Comparison of ENCODE assay signal across 10 cellular contexts in the genomic region with DNA sequence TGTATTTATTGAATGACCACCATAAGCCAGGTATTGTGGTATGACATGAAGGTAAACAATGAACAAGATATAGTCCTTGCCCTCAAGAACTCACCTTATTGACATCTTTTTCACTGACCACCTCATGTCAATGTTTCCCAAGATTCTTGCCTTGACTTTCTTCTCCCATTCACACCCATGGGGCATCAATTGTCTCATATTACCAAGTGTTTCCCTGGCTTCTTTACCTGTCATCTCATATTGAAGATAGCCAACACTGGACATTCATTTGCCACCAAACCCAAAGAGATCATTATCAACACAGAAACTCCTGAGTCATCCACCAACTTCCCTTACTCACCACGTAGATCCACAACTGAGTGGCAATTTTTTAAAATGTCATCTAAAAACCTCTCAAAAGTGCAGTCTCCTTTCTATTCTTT. TPM values are rescaled to one million over a fixed set of nuclear protein-coding genes. Genes with fewer than 3 reads are reported as not detected.
DNase-seq lines count a peak whose midpoint lies in the region; ATAC-seq and TF ChIP-seq lines count a peak whose summit lies in the region.
"Had no signal": no experiment of that assay in that cellular context is flagged by ENCODE, and none has a peak within 500 bp of the region (broad histone marks: within the 10 kb centered on the region; RNA-seq: fewer than 3 reads in every experiment).

No MANE protein-coding gene starts in this region.

- no peak overlapping the region for H3K4me3 ChIP-seq in CD8-positive, alpha-beta memory T cell (ENCODE audit: low read length)

- no peak for DNase-seq in CD8-positive, alpha-beta memory T cell
- DNase-seq in activated naive CD8-positive, alpha-beta T cell treated with anti-CD3 and anti-CD28 coated beads for 36 hours, result no peak
- no peak for DNase-seq in cardiac septum (ENCODE audit: low spot score)
- DNase-seq in NCI-H128 (lab: John Stamatoyannopoulos, UW; ENCODE audit: unreplicated experiment), result no peak
- no peak for DNase-seq in omental fat pad (ENCODE audit: low spot score)
- DNase-seq: cortex of kidney, DND-41 had no signal

- peaks cover 0 to 7% (median 2%) of the 10 kb centered on the region in 3 donors for H3K4me1 Mint-ChIP-seq in CD8-positive, alpha-beta memory T cell
- H3K4me1 Mint-ChIP-seq in activated naive CD8-positive, alpha-beta T cell treated with anti-CD3 and anti-CD28 coated beads for 36 hours, result peaks cover 26% of the 10 kb centered on the region

- H3K27me3 ChIP-seq in CD8-positive, alpha-beta memory T cell (ENCODE audit: insufficient read depth, low read length, poor library complexity, severe bottlenecking), result no peaks in the 10 kb centered on the region

- H3K27me3 Mint-ChIP-seq in CD8-positive, alpha-beta memory T cell, result peaks cover 10 to 33% of the 10 kb centered on the region in 2 donors
- H3K27me3 Mint-ChIP-seq in activated naive CD8-positive, alpha-beta T cell treated with anti-CD3 and anti-CD28 coated beads for 36 hours, result peaks cover 24% of the 10 kb centered on the region

- peak overlapping the region; percentile 3 for H3K27ac ChIP-seq in CD8-positive, alpha-beta memory T cell (ENCODE audit: low read depth, low read length)

- no peaks in the 10 kb centered on the region for H3K4me1 ChIP-seq in CD8-positive, alpha-beta memory T cell (ENCODE audit: insufficient read depth, low read length)

- ATAC-seq in GM21390 (IDR thresholded peaks at IDR 0.05; ENCODE audit: unreplicated experiment), result peak; percentile 40
- peak; percentile 63 for ATAC-seq in HG03432 (IDR thresholded peaks at IDR 0.05; ENCODE audit: unreplicated experiment)
- ATAC-seq in HG03565 (IDR thresholded peaks at IDR 0.05; ENCODE audit: unreplicated experiment), result no peak
- no peak for ATAC-seq in omental fat pad (ENCODE audit: low FRiP score)

- CTCF ChIA-PET in CD8-positive, alpha-beta memory T cell (lab: Charles Lee), result no interaction called here

- H3K36me3 Mint-ChIP-seq in CD8-positive, alpha-beta memory T cell, result no peaks in the 10 kb centered on the region
- H3K36me3 Mint-ChIP-seq in activated naive CD8-positive, alpha-beta T cell treated with anti-CD3 and anti-CD28 coated beads for 36 hours, result no peaks in the 10 kb centered on the region

- no peak overlapping the region for H3K27ac Mint-ChIP-seq in CD8-positive, alpha-beta memory T cell
- H3K27ac Mint-ChIP-seq in activated naive CD8-positive, alpha-beta T cell treated with anti-CD3 and anti-CD28 coated beads for 36 hours, result peak overlapping the region; percentile 18

- POLR2A ChIA-PET in CD8-positive, alpha-beta memory T cell (lab: Charles Lee), result no interaction called here

- intact Hi-C loops in cardiac septum (cut with DNase I), result no loop called here

- H3K36me3 ChIP-seq in CD8-positive, alpha-beta memory T cell (ENCODE audit: insufficient read depth, low read length), result no peaks in the 10 kb centered on the region

- H3K4me3 Mint-ChIP-seq in CD8-positive, alpha-beta memory T cell, result no peak overlapping the region
- peak overlapping the region; percentile 5 for H3K4me3 Mint-ChIP-seq in activated naive CD8-positive, alpha-beta T cell treated with anti-CD3 and anti-CD28 coated beads for 36 hours

- TF ChIP-seq CTCF in omental fat pad (IDR thresholded peaks at IDR 0.05), result no peak

- no peaks in the 10 kb centered on the region for H3K9me3 ChIP-seq in CD8-positive, alpha-beta memory T cell (ENCODE audit: low read length)

- no peaks in the 10 kb centered on the region for H3K9me3 Mint-ChIP-seq in CD8-positive, alpha-beta memory T cell
- no peaks in the 10 kb centered on the region for H3K9me3 Mint-ChIP-seq in activated naive CD8-positive, alpha-beta T cell treated with anti-CD3 and anti-CD28 coated beads for 36 hours

RNA-seq across cellular contexts. Expression of gene EFHB, which starts 2.2 kb away (rescaled TPM):
- 1 to 10 TPM in 1 of 2 experiments, under 1 TPM in 1; 0.39 to 1.3 TPM for total RNA-seq in CD8-positive, alpha-beta memory T cell
- polyA plus RNA-seq in CD8-positive, alpha-beta memory T cell, result not detected
- total RNA-seq in activated naive CD8-positive, alpha-beta T cell treated with anti-CD3 and anti-CD28 coated beads for 36 hours, result under 1 TPM; 0.50 to 0.87 TPM
- total RNA-seq in cardiac septum, result 0.59 TPM
- total RNA-seq in omental fat pad, result 1 to 10 TPM in 2 of 4 donors, under 1 TPM in 1, not detected in 1; 0.44 to 1.6 (median 1.1) TPM

RNA-seq across cellular contexts. Expression of gene RAB5A, which starts 15.1 kb away (rescaled TPM):
- 10 to 100 TPM; 68.6 to 75.3 TPM for total RNA-seq in CD8-positive, alpha-beta memory T cell
- polyA plus RNA-seq in CD8-positive, alpha-beta memory T cell, result 46.4 TPM
- total RNA-seq in activated naive CD8-positive, alpha-beta T cell treated with anti-CD3 and anti-CD28 coated beads for 36 hours, result 10 to 100 TPM; 54.2 to 56.0 TPM
- 66.0 TPM for total RNA-seq in cardiac septum
- total RNA-seq in omental fat pad, result 10 to 100 TPM; 65.7 to 96.8 (median 85.8) TPM

Comparison
In these comparisons a context has a peak if more than half of its experiments do, and no peak if none do; other contexts are left out.
1. ATAC-seq: peak in GM21390 (single experiment) and HG03432 (single experiment); none in HG03565 (single experiment) and omental fat pad (single experiment).